23 cellular contexts compared by ENCODE assay signal in genomic region chr2:30621836-30622235, GRCh38.
DNase-seq lines count a peak whose midpoint lies in the region; ATAC-seq and TF ChIP-seq lines count a peak whose summit lies in the region.
"Had no signal": no experiment of that assay in that cellular context is flagged by ENCODE, and none has a peak within 500 bp of the region (broad histone marks: within the 10 kb centered on the region; RNA-seq: fewer than 3 reads in every experiment).

No MANE protein-coding gene starts in this region.

- intact Hi-C loops in activated CD8-positive, alpha-beta T cell treated with anti-CD3 and anti-CD28 coated beads for 36 hours (cut with micrococcal nuclease) = no loop called here

- H2AFZ ChIP-seq in GM23338 = no peak overlapping the region

- CTCF ChIA-PET in activated CD8-positive, alpha-beta T cell treated with anti-CD3 and anti-CD28 coated beads for 36 hours (lab: Charles Lee) = interaction anchor here (4.0 kb wide), 1 partner anchor 90 kb away, joined by 15 read pairs; no protein-coding TSS in a partner anchor

- TF ChIP-seq CTCF in GM23338 (conservative IDR thresholded peaks at IDR 0.05; ENCODE audit: low read depth in 2 of 2) (no peak), neural crest cell (conservative IDR thresholded peaks at IDR 0.05) (no peak)
- TF ChIP-seq CTCF in activated CD8-positive, alpha-beta T cell treated with anti-CD3 and anti-CD28 coated beads for 36 hours (IDR thresholded peaks at IDR 0.05) = no peak

- H3K27me3 Mint-ChIP-seq in GM23338 (ENCODE audit: insufficient read depth, low read depth, poor library complexity) (peaks cover 5% of the 10 kb centered on the region), neural crest cell (ENCODE audit: low read depth) (no peaks in the 10 kb centered on the region)
- H3K27me3 Mint-ChIP-seq in activated CD8-positive, alpha-beta T cell treated with anti-CD3 and anti-CD28 coated beads for 36 hours = no peaks in the 10 kb centered on the region
- H3K27me3 Mint-ChIP-seq: CD4-positive, alpha-beta memory T cell had no signal

- H3K36me3 Mint-ChIP-seq in GM23338 (ENCODE audit: low read depth) = peaks cover 14% of the 10 kb centered on the region
- H3K36me3 Mint-ChIP-seq in activated CD8-positive, alpha-beta T cell treated with anti-CD3 and anti-CD28 coated beads for 36 hours (ENCODE audit: low read depth) = peaks cover 19% of the 10 kb centered on the region
- peaks cover 11% of the 10 kb centered on the region for H3K36me3 Mint-ChIP-seq in neural crest cell (ENCODE audit: low read depth)

- peak overlapping the region; percentile 16; the same call in 1 of the 2 replicates for H3K9ac ChIP-seq in BLaER1

- H3K27ac Mint-ChIP-seq in GM23338 = peak overlapping the region; percentile 43
- peak overlapping the region; percentile 80 for H3K27ac Mint-ChIP-seq in activated CD8-positive, alpha-beta T cell treated with anti-CD3 and anti-CD28 coated beads for 36 hours
- H3K27ac Mint-ChIP-seq in neural crest cell (ENCODE audit: unreplicated experiment) = peak overlapping the region; percentile 22

- peaks cover 7% of the 10 kb centered on the region; the same call in 1 of the 2 replicates for H3K9me2 ChIP-seq in GM23338 (ENCODE audit: insufficient read depth)

- H3K4me2 ChIP-seq in BLaER1 = peak overlapping the region; percentile 79
- no peak overlapping the region for H3K4me2 ChIP-seq in GM23338

- peak overlapping the region; percentile 23; the same call in 1 of the 2 replicates for H3K4me3 ChIP-seq in BLaER1
- H3K4me3 ChIP-seq in GM23338 = no peak overlapping the region
- H3K4me3 ChIP-seq: GM12878, K562, SJSA1 had no signal

- no peaks in the 10 kb centered on the region for H3K79me2 ChIP-seq in GM23338 (replicated peaks; ENCODE audit: insufficient read depth)

- H3K4me1 Mint-ChIP-seq in GM23338 (no peaks in the 10 kb centered on the region; the same call in 2 of the 3 replicates), neural crest cell (no peaks in the 10 kb centered on the region)
- peaks cover 40% of the 10 kb centered on the region for H3K4me1 Mint-ChIP-seq in activated CD8-positive, alpha-beta T cell treated with anti-CD3 and anti-CD28 coated beads for 36 hours (ENCODE audit: low read depth)

- H3K4me3 Mint-ChIP-seq in GM23338 (no peak overlapping the region), neural crest cell (no peak overlapping the region)
- H3K4me3 Mint-ChIP-seq in activated CD8-positive, alpha-beta T cell treated with anti-CD3 and anti-CD28 coated beads for 36 hours = no peak overlapping the region

- no peak for DNase-seq in GM23338 (ENCODE audit: low spot score)
- no peak for DNase-seq in activated CD8-positive, alpha-beta T cell treated with anti-CD3 and anti-CD28 coated beads for 36 hours
- DNase-seq in neural crest cell (ENCODE audit: low read depth, low spot score) = no peak
- no peak for DNase-seq in AML-193 (lab: John Stamatoyannopoulos, UW)
- DNase-seq in activated CD4-positive, alpha-beta T cell treated with anti-CD3 and anti-CD28 coated beads for 1 hour = no peak
- DNase-seq: C1 segment of cervical spinal cord; CD4-positive, alpha-beta memory T cell; GDM1; NCI-H446 treated with DMSO at 0.1 percent for 48 hours; NCI-H526; NCI-H82; NK-92 treated with Interleukin-12 subunit alpha and Interleukin-12 subunit beta, amount 100 ng/mL, for 24 hours; PC-3; Right ventricle myocardium superior; RPMI8226 had no signal

- H3K36me3 ChIP-seq in BLaER1 (no peaks in the 10 kb centered on the region), GM23338 (ENCODE audit: insufficient read depth) (no peaks in the 10 kb centered on the region)

- no peaks in the 10 kb centered on the region for H3K27me3 ChIP-seq in BLaER1
- H3K27me3 ChIP-seq in GM23338 (ENCODE audit: insufficient read depth) = no peaks in the 10 kb centered on the region
- H3K27me3 ChIP-seq: SJSA1 had no signal

- POLR2A ChIA-PET in activated CD8-positive, alpha-beta T cell treated with anti-CD3 and anti-CD28 coated beads for 36 hours (lab: Charles Lee) = no interaction called here

- H3K27ac ChIP-seq in BLaER1 (peak overlapping the region; percentile 76), GM23338 (ENCODE audit: low read depth) (no peak overlapping the region)
- H3K27ac ChIP-seq: HL-60, SJSA1 had no signal

- 0 out of 2 replicates have a peak, but pooled peaks cover 11% of the 10 kb centered on the region for H3K9me3 ChIP-seq in BLaER1
- H3K9me3 ChIP-seq: Caco-2, SJSA1 had no signal

- H3F3A ChIP-seq in GM23338 (replicated peaks; ENCODE audit: low read depth) = no peaks in the 10 kb centered on the region

- H4K20me1 ChIP-seq in BLaER1 (no peaks in the 10 kb centered on the region), GM23338 (replicated peaks; ENCODE audit: insufficient read depth) (no peaks in the 10 kb centered on the region)

- ATAC-seq in GM23338 = no peak
- ATAC-seq in activated CD8-positive, alpha-beta T cell treated with anti-CD3 and anti-CD28 coated beads for 36 hours = no peak
- ATAC-seq in HG03342 (IDR thresholded peaks at IDR 0.05; ENCODE audit: unreplicated experiment) = no peak
- ATAC-seq: GM12878, HCT116, K562, PC-3 had no signal

- no peaks in the 10 kb centered on the region for H3K9me3 Mint-ChIP-seq in GM23338
- H3K9me3 Mint-ChIP-seq in activated CD8-positive, alpha-beta T cell treated with anti-CD3 and anti-CD28 coated beads for 36 hours = no peaks in the 10 kb centered on the region
- no peaks in the 10 kb centered on the region for H3K9me3 Mint-ChIP-seq in neural crest cell

- H3K4me1 ChIP-seq in BLaER1 (peaks cover 26% of the 10 kb centered on the region), GM23338 (ENCODE audit: insufficient read depth) (no peaks in the 10 kb centered on the region; the same call in 1 of the 2 replicates)
- H3K4me1 ChIP-seq: Caco-2, SJSA1 had no signal

TF ChIP-seq in GM23338, 12 proteins besides CTCF, POLR2A, EP300 and RAD21:
- TF ChIP-seq REST (IDR thresholded peaks at IDR 0.05; ENCODE audit: unreplicated experiment) = no peak
- TF ChIP-seq ETS1 (IDR thresholded peaks at IDR 0.05) = no peak
- no peak for TF ChIP-seq ZNF114 (CRISPR knock-in tag; IDR thresholded peaks at IDR 0.05)
- no peak for TF ChIP-seq POLR2AphosphoS5 (IDR thresholded peaks at IDR 0.05; ENCODE audit: low read depth)

Comparison
In these comparisons a context has a peak if more than half of its experiments do, and no peak if none do; other contexts are left out.
1. H3K27ac Mint-ChIP-seq: peak in every context shown above with its lines; median percentile 80 in activated CD8-positive, alpha-beta T cell treated with anti-CD3 and anti-CD28 coated beads for 36 hours; 43 in GM23338; 22 in neural crest cell.